In the genomic region with DNA sequence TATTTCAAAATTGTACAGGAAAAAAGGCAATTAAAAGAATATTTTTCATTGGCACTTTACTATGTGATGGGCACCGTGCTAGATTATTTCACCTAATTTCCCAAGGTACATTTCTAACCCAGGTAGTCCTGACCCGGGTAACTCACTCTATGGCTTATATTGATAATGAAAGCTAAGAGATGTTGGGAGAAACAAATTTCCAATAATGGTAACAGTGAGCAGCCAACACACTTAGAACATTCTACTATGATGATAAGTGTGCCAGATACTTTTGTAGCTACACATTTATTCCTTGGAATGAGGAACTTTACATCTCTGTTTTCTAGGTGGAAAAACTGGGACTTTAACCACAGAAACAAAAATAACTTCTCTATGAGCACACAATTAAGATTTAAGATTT, we compare ENCODE assay signal across 23 cellular contexts. TPM values are rescaled to one million over a fixed set of nuclear protein-coding genes. Genes with fewer than 3 reads are reported as not detected.
DNase-seq lines count a peak whose midpoint lies in the region; ATAC-seq, FAIRE-seq and TF ChIP-seq lines count a peak whose summit lies in the region.
"Had no signal": no experiment of that assay in that cellular context is flagged by ENCODE, and none has a peak within 500 bp of the region (broad histone marks: within the 10 kb centered on the region; RNA-seq: fewer than 3 reads in every experiment).

No MANE protein-coding gene starts in this region.

- in situ Hi-C loops in HepG2 (cut with HindIII; ENCODE audit: extremely low pct_ligation_motif_present, low pct_unique_long_range_greater_than_20kb): no loop called here

- POLR2A ChIA-PET in HepG2 (lab: Yijun Ruan, JAX): no interaction called here

- TF ChIP-seq POLR2A in HepG2 (IDR thresholded peaks at IDR 0.05; ENCODE audit: insufficient read depth in 1 of 2, low read depth in 2 of 2, low read length in 2 of 2) (no peak), right lobe of liver (IDR thresholded peaks at IDR 0.05) (no peak)

- no TSS peak for BruUV-seq in HepG2 (replicated peaks; lab: Mats Ljungman, UMichigan)

- H3K79me2 ChIP-seq in HepG2 (ENCODE audit: insufficient read depth, low read length): peaks cover 49% of the 10 kb centered on the region
- peaks cover 91% of the 10 kb centered on the region for H3K79me2 ChIP-seq in KMS-11 (ENCODE audit: insufficient read depth, low read depth)
- peaks cover 59% of the 10 kb centered on the region for H3K79me2 ChIP-seq in smooth muscle cell (ENCODE audit: low read depth)

- H3K27ac ChIP-seq in HepG2 (ENCODE audit: extremely low read length, insufficient read depth, low read length) (no peak overlapping the region), right lobe of liver (no peak overlapping the region), KMS-11 (no peak overlapping the region), smooth muscle cell (ENCODE audit: low read depth) (peak overlapping the region; percentile 11)
- H3K27ac ChIP-seq: BLaER1 treated with 17β-estradiol and CSF1 and Interleukin-3, amounts not matched to agents 10 nM and 100 nM; HL-60; SJSA1 had no signal

- peaks cover 58% of the 10 kb centered on the region for H4K20me1 ChIP-seq in HepG2 (ENCODE audit: insufficient read depth, low read length)
- peaks cover 61% of the 10 kb centered on the region for H4K20me1 ChIP-seq in KMS-11 (ENCODE audit: insufficient read depth)
- peaks cover 100% of the 10 kb centered on the region for H4K20me1 ChIP-seq in smooth muscle cell (ENCODE audit: low read depth)

- 97% methylated on average over 2 of the region's 2 CpGs for WGBS in HepG2 (ENCODE audit: low lambda C conversion rate)
- WGBS in right lobe of liver (ENCODE audit: insufficient coverage, low coverage, low lambda C conversion rate, missing lambda C conversion rate): 77% methylated on average over 2 of the region's 2 CpGs
- 96% methylated on average over 2 of the region's 2 CpGs for WGBS in smooth muscle cell (ENCODE audit: low lambda C conversion rate)

- no peak for TF ChIP-seq RAD21 in HepG2 (CRISPR knock-in tag; IDR thresholded peaks at IDR 0.05)

- H3K4me1 ChIP-seq in HepG2 (ENCODE audit: insufficient read depth, low read length) (peaks cover 43% of the 10 kb centered on the region), right lobe of liver (peaks cover 0 to 34% (median 17%) of the 10 kb centered on the region in 4 donors), KMS-11 (ENCODE audit: low read depth, poor library complexity, severe bottlenecking) (peaks cover 68% of the 10 kb centered on the region), smooth muscle cell (ENCODE audit: low read depth) (peaks cover 26% of the 10 kb centered on the region)

- no peaks in the 10 kb centered on the region for H3K27me3 Mint-ChIP-seq in activated naive CD8-positive, alpha-beta T cell treated with anti-CD3 and anti-CD28 coated beads, Interleukin-2, amount 50 U/mL, for 24 hours
- H3K27me3 Mint-ChIP-seq: CD8-positive, alpha-beta memory T cell had no signal

- peaks cover 92% of the 10 kb centered on the region for H3K36me3 Mint-ChIP-seq in activated naive CD8-positive, alpha-beta T cell treated with anti-CD3 and anti-CD28 coated beads, Interleukin-2, amount 50 U/mL, for 24 hours (ENCODE audit: low read depth)

- TF ChIP-seq EP300 in HepG2 (IDR thresholded peaks at IDR 0.05; ENCODE audit: low read depth in 2 of 2, low read length in 2 of 2): no peak
- no peak for TF ChIP-seq EP300 in HepG2 (CRISPR knock-in tag; IDR thresholded peaks at IDR 0.05; ENCODE audit: borderline replicate concordance)

- DNase-seq in HepG2 (ENCODE audit: low spot score) (no peak), right lobe of liver (no peak), smooth muscle cell (lab: John Stamatoyannopoulos, UW; ENCODE audit: unreplicated experiment) (no peak), GM19240 (ENCODE audit: insufficient read length, low spot score) (no peak), NCI-H187 treated with DMSO at 0.1 percent for 48 hours (lab: John Stamatoyannopoulos, UW) (no peak)
- DNase-seq in activated naive CD8-positive, alpha-beta T cell treated with anti-CD3 and anti-CD28 coated beads, Interleukin-2, amount 50 U/mL, for 24 hours: no peak
- DNase-seq: ACHN; CD8-positive, alpha-beta memory T cell; DMS53; GDM1; H7; Karpas-422; NCI-H1417; NCI-H1694 treated with DMSO at 0.1 percent for 48 hours; NCI-H446; NCI-H526; OCI-M1 had no signal

- peak overlapping the region; percentile 81 for H3K27ac Mint-ChIP-seq in activated naive CD8-positive, alpha-beta T cell treated with anti-CD3 and anti-CD28 coated beads, Interleukin-2, amount 50 U/mL, for 24 hours

- ATAC-seq in HepG2: no peak
- no peak for ATAC-seq in right lobe of liver
- ATAC-seq in activated naive CD8-positive, alpha-beta T cell treated with anti-CD3 and anti-CD28 coated beads, Interleukin-2, amount 50 U/mL, for 24 hours: no peak
- ATAC-seq in HG02885 (IDR thresholded peaks at IDR 0.05; ENCODE audit: poor library complexity, unreplicated experiment): no peak
- ATAC-seq: Right ventricle myocardium inferior had no signal

- H3K4me3 ChIP-seq in HepG2 (replicated peaks in 1 of 3; ENCODE audit: insufficient read depth in 1 of 3, low read depth in 2 of 3, low read length in 3 of 3) (no peak overlapping the region), right lobe of liver (no peak overlapping the region), KMS-11 (IDR thresholded peaks at IDR 0.05; ENCODE audit: insufficient read depth, low read depth, low read length) (no peak overlapping the region), smooth muscle cell (no peak overlapping the region)
- H3K4me3 ChIP-seq: SJSA1 had no signal

- no peak overlapping the region for H3K4me3 Mint-ChIP-seq in activated naive CD8-positive, alpha-beta T cell treated with anti-CD3 and anti-CD28 coated beads, Interleukin-2, amount 50 U/mL, for 24 hours

- CTCF ChIA-PET in HepG2 (lab: Yijun Ruan, JAX; ENCODE audit: low intra/inter-chr PET ratio, low total read pairs): no interaction called here

- peaks cover 89% of the 10 kb centered on the region for H3K4me1 Mint-ChIP-seq in activated naive CD8-positive, alpha-beta T cell treated with anti-CD3 and anti-CD28 coated beads, Interleukin-2, amount 50 U/mL, for 24 hours

- no peak for FAIRE-seq in HepG2 (lab: Jason Lieb, UNC)

- H2AFZ ChIP-seq in HepG2 (ENCODE audit: low read length) (no peak overlapping the region), KMS-11 (ENCODE audit: low read depth) (no peak overlapping the region), smooth muscle cell (ENCODE audit: low read depth) (no peak overlapping the region)

- H3K36me3 ChIP-seq in HepG2 (replicated peaks in 1 of 2; ENCODE audit: control insufficient read depth in 1 of 2, insufficient read depth in 2 of 2, low read length in 2 of 2) (peaks cover 19 to 97% of the 10 kb centered on the region in 2 experiments), right lobe of liver (peaks cover 26 to 97% (median 73%) of the 10 kb centered on the region in 4 donors), KMS-11 (ENCODE audit: insufficient read depth) (peaks cover 93% of the 10 kb centered on the region), smooth muscle cell (ENCODE audit: low read depth) (peaks cover 92% of the 10 kb centered on the region)

- no peaks in the 10 kb centered on the region for H3K9me3 Mint-ChIP-seq in activated naive CD8-positive, alpha-beta T cell treated with anti-CD3 and anti-CD28 coated beads, Interleukin-2, amount 50 U/mL, for 24 hours
- H3K9me3 Mint-ChIP-seq: CD8-positive, alpha-beta memory T cell had no signal

- H3K27me3 ChIP-seq in HepG2 (ENCODE audit: control insufficient read depth in 1 of 2, insufficient read depth in 2 of 2, low read length in 2 of 2) (no peaks in the 10 kb centered on the region), right lobe of liver (no peaks in the 10 kb centered on the region), KMS-11 (ENCODE audit: insufficient read depth, low read depth) (no peaks in the 10 kb centered on the region), smooth muscle cell (ENCODE audit: low read depth) (no peaks in the 10 kb centered on the region)
- H3K27me3 ChIP-seq: BLaER1 treated with 17β-estradiol and CSF1 and Interleukin-3, amounts not matched to agents 10 nM and 100 nM; SJSA1 had no signal

- TF ChIP-seq CTCF in HepG2 (CRISPR knock-in tag; IDR thresholded peaks at IDR 0.05) (no peak), right lobe of liver (IDR thresholded peaks at IDR 0.05) (no peak), KMS-11 (conservative IDR thresholded peaks at IDR 0.05; ENCODE audit: low read depth, low read length) (no peak), smooth muscle cell (IDR thresholded peaks at IDR 0.05; ENCODE audit: borderline replicate concordance, insufficient read depth, poor library complexity, severe bottlenecking) (no peak)

- H3K9me3 ChIP-seq in HepG2 (ENCODE audit: low read length) (no peaks in the 10 kb centered on the region), right lobe of liver (no peaks in the 10 kb centered on the region), smooth muscle cell (replicated peaks; ENCODE audit: low read depth) (no peaks in the 10 kb centered on the region)
- H3K9me3 ChIP-seq: BLaER1 treated with 17β-estradiol and CSF1 and Interleukin-3, amounts not matched to agents 10 nM and 100 nM; SJSA1 had no signal

- H3K4me2 ChIP-seq in HepG2 (ENCODE audit: low read depth, low read length) (no peak overlapping the region), KMS-11 (0 out of 2 replicates have a peak overlapping the region, but pooled peaks have one; percentile 6), smooth muscle cell (no peak overlapping the region)

- intact Hi-C loops in HepG2 (cut with micrococcal nuclease; ENCODE audit: unreplicated experiment) (no loop called here), right lobe of liver (cut with DNase I) (no loop called here)

- H3K9ac ChIP-seq in HepG2 (ENCODE audit: insufficient read depth, low read depth, low read length) (no peak overlapping the region), KMS-11 (no peak overlapping the region), smooth muscle cell (ENCODE audit: low read depth) (no peak overlapping the region)

- peaks cover 59% of the 10 kb centered on the region for H3F3A ChIP-seq in smooth muscle cell (ENCODE audit: low read depth)

RNA-seq across cellular contexts. Expression of a gene that starts 7.5 kb away (rescaled TPM):
- 23.5 and 151 TPM in 2 replicates for total RNA-seq in HepG2 (2016; rRNA removed; fragmentation: Illumina TruSeq; extraction: Trizol)
- total RNA-seq in HepG2 (2016; cell fraction: cytosol; rRNA removed; fragmentation: Illumina TruSeq; extraction: Trizol; ENCODE audit: low read depth): 18.9 and 19.9 TPM in 2 replicates
- 22.0 and 151 TPM in 2 replicates for total RNA-seq in HepG2 (2016; cell fraction: insoluble cytoplasmic fraction; rRNA removed; fragmentation: Illumina TruSeq; extraction: Trizol)
- total RNA-seq in HepG2 (2016; cell fraction: membrane; rRNA removed; fragmentation: Illumina TruSeq; extraction: Trizol): 19.5 and 22.9 TPM in 2 replicates
- 552 TPM in 2 replicates for total RNA-seq in HepG2 (2016; cell fraction: nucleus; rRNA removed; fragmentation: Illumina TruSeq; extraction: Trizol)
- 303 and 309 TPM in 2 replicates for polyA plus RNA-seq in HepG2 (2011; rRNA removed)
- polyA plus RNA-seq in HepG2 (2011; cell fraction: cytosol; rRNA removed): 35.9 and 39.3 TPM in 2 replicates
- polyA plus RNA-seq in HepG2 (2011; cell fraction: nucleus; rRNA removed): 1,033 and 1,155 TPM in 2 replicates
- 118 and 121 TPM in 2 replicates for polyA plus RNA-seq in HepG2 (2012)
- 4.9 and 6.1 TPM in 2 replicates for polyA plus RNA-seq in HepG2 (2016; cell fraction: cytosol; fragmentation: Illumina TruSeq; extraction: Trizol; ENCODE audit: low read depth)
- polyA plus RNA-seq in HepG2 (2016; cell fraction: insoluble cytoplasmic fraction; fragmentation: Illumina TruSeq; extraction: Trizol; ENCODE audit: low read depth): 26.1 and 28.4 TPM in 2 replicates
- polyA plus RNA-seq in HepG2 (2016; cell fraction: membrane; fragmentation: Illumina TruSeq; extraction: Trizol; ENCODE audit: low read depth): 6.6 and 9.0 TPM in 2 replicates
- 607 and 612 TPM in 2 replicates for polyA plus RNA-seq in HepG2 (2016; cell fraction: nucleus; fragmentation: Illumina TruSeq; extraction: Trizol; ENCODE audit: insufficient read depth, low read depth)
- polyA minus RNA-seq in HepG2 (2011; rRNA and poly(A)+ RNA removed; ENCODE audit: low replicate concordance): 138 and 193 TPM in 2 replicates
- 30.6 and 49.5 TPM in 2 replicates for polyA minus RNA-seq in HepG2 (2011; cell fraction: cytosol; rRNA and poly(A)+ RNA removed)
- polyA minus RNA-seq in HepG2 (2011; cell fraction: nucleus; rRNA and poly(A)+ RNA removed): 1,410 and 1,557 TPM in 2 replicates
- total RNA-seq in right lobe of liver: 100 to 1,000 TPM in 2 of 6 experiments, 10 to 100 TPM in 4; 34.0 to 153 (median 78.5) TPM
- total RNA-seq in smooth muscle cell: 599 and 780 TPM in 2 replicates
- polyA plus RNA-seq in smooth muscle cell: 173 and 184 TPM in 2 replicates
